Comparison of ENCODE assay signal across 8 cellular contexts in the genomic region with DNA sequence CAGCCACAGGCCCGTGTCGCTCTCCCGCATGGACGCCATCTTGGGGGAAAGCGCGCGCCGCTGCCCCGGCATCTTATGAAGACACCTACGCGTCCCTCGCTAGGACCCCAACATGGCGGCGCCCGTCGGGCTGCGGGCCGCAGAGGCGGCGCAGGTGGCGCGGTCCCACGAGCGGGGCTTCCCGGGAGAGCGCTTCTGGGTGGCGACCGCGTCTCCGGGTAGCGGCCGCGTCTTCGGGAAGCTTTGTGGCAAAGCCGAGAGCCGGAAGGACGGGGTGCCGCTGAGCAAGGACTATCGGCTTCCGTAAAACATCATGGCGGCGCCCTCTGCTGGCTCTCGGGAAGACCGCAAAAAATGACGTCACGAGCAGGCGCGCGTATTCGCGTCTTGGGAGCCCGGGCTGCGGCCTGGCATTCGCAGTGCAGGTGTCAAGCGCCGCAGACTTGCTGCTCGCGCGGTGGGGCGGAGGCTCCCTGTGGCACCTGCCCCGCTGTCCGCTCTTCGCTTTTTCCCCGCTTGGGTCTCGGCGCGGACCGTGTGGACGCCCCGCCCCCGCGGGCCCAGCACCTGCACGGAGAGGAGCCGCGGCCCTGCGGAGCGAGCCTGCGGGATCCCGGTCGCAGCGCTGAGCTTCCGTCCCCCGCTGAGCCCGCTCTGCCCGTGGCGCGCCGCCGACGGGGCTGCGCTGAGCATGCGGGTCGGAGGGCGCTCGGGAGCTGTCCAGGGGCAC. TPM values are rescaled to one million over a fixed set of nuclear protein-coding genes. Genes with fewer than 3 reads are reported as not detected.
A peak's percentile ranks its signal among the peaks of the same experiment; 100 is the strongest.
DNase-seq lines count a peak whose midpoint lies in the region; ATAC-seq and TF ChIP-seq lines count a peak whose summit lies in the region.

A gene (minus strand): TSS at position 54 of the 730 bp plus-strand sequence. CDS start 15 bp downstream, at position 39.

- H3K9me3 ChIP-seq in ES-I3 (ENCODE audit: control insufficient read depth, insufficient read depth, low read length), result no peaks in the 10 kb centered on the region
- H3K9me3 ChIP-seq in Loucy (ENCODE audit: insufficient read depth, low read depth, low read length), result no peaks in the 10 kb centered on the region
- H3K9me3 ChIP-seq in RWPE2 (ENCODE audit: severe bottlenecking), result no peaks in the 10 kb centered on the region

- no peaks in the 10 kb centered on the region; the same call in none of the 2 replicates for H3K27me3 ChIP-seq in H7 (ENCODE audit: control insufficient read depth, insufficient read depth, low read length)
- H3K27me3 ChIP-seq in Loucy (ENCODE audit: insufficient read depth, low read length, poor library complexity, severe bottlenecking), result no peaks in the 10 kb centered on the region
- no peaks in the 10 kb centered on the region for H3K27me3 ChIP-seq in RWPE2 (ENCODE audit: insufficient read depth, poor library complexity, severe bottlenecking)

- H3K4me1 ChIP-seq in ES-I3 (ENCODE audit: insufficient read depth, low read length) (0 out of 2 replicates have a peak, but pooled peaks cover 2% of the 10 kb centered on the region), Loucy (ENCODE audit: insufficient read depth, low read length, poor library complexity, severe bottlenecking) (peaks cover 25% of the 10 kb centered on the region), RWPE2 (ENCODE audit: insufficient read depth, poor library complexity, severe bottlenecking) (peaks cover 3% of the 10 kb centered on the region)

- H3K36me3 ChIP-seq in ES-I3 (ENCODE audit: insufficient read depth, low read length) (no peaks in the 10 kb centered on the region), H7 (replicated peaks; ENCODE audit: control insufficient read depth, insufficient read depth, low read length) (peaks cover 4% of the 10 kb centered on the region), Loucy (ENCODE audit: insufficient read depth, low read length) (no peaks in the 10 kb centered on the region), RWPE2 (ENCODE audit: low read depth) (peaks cover 33% of the 10 kb centered on the region)

- peak within 1 kb of the TSS; percentile 99 for H3K4me3 ChIP-seq in H7 (ENCODE audit: insufficient read depth, low read depth, low read length)
- H3K4me3 ChIP-seq in Loucy (ENCODE audit: low read length, poor library complexity, severe bottlenecking), result peak within 1 kb of the TSS; percentile 75
- H3K4me3 ChIP-seq in RWPE2 (ENCODE audit: severe bottlenecking), result peak within 1 kb of the TSS; percentile 64
- peak within 1 kb of the TSS; percentile 100 for H3K4me3 ChIP-seq in fibroblast of the aortic adventitia (ENCODE audit: low read depth, low read length)

- H3K9ac ChIP-seq in ES-I3 (ENCODE audit: low read depth, low read length) (peak within 1 kb of the TSS; percentile 89), Loucy (ENCODE audit: low read depth, low read length, poor library complexity, severe bottlenecking) (peak within 1 kb of the TSS; percentile 84)

- H3K4me3 Mint-ChIP-seq in nephron, result peak within 1 kb of the TSS; percentile 94 to 100 (median 98)

- H2AFZ ChIP-seq in Loucy (ENCODE audit: low read length), result peak within 1 kb of the TSS; percentile 96

- no peaks in the 10 kb centered on the region for H3K27me3 Mint-ChIP-seq in nephron (ENCODE audit: low read depth)

- peak within 1 kb of the TSS; percentile 72 for H3K27ac ChIP-seq in RWPE2 (ENCODE audit: poor library complexity, severe bottlenecking)

- DNase-seq in H7 (peak; percentile 97), RWPE2 (ENCODE audit: low spot score) (peak; percentile 94), fibroblast of the aortic adventitia (ENCODE audit: low read depth) (peak; percentile 93)
- DNase-seq in activated effector memory CD4-positive, alpha-beta T cell treated with Interleukin-2 at 50 U/mL for 16 hours, result peak; percentile 89
- DNase-seq in stimulated activated naive CD8-positive, alpha-beta T cell treated with anti-CD3 and anti-CD28 coated beads, Interleukin-15, Interleukin-2, amounts not matched to agents 100 U/mL and 50 U/mL, for 24 hours, result peak; percentile 96

- no peaks in the 10 kb centered on the region for H3K9me2 ChIP-seq in Loucy (replicated peaks; ENCODE audit: low read depth, low read length)

- H3K36me3 Mint-ChIP-seq in nephron (ENCODE audit: low read depth), result peaks cover 17% of the 10 kb centered on the region

- H4K20me1 ChIP-seq in Loucy (ENCODE audit: insufficient read depth, low read length, poor library complexity, severe bottlenecking), result peaks cover 32% of the 10 kb centered on the region

- H3K9me3 Mint-ChIP-seq in nephron, result no peaks in the 10 kb centered on the region

- H3F3A ChIP-seq in Loucy (ENCODE audit: low read depth), result no peaks in the 10 kb centered on the region

- peak; percentile 82 for ATAC-seq in RWPE2 (ENCODE audit: low read depth)
- peak; percentile 83 for ATAC-seq in stimulated activated naive CD8-positive, alpha-beta T cell treated with anti-CD3 and anti-CD28 coated beads, Interleukin-15, Interleukin-2, amounts not matched to agents 100 U/mL and 50 U/mL, for 24 hours

- H3K4me1 Mint-ChIP-seq in nephron, result peaks cover 18% of the 10 kb centered on the region

- no peak for TF ChIP-seq CTCF in Loucy (conservative IDR thresholded peaks at IDR 0.05; ENCODE audit: low read length)
- TF ChIP-seq CTCF in RWPE2 (IDR thresholded peaks at IDR 0.05; ENCODE audit: poor library complexity, severe bottlenecking), result no peak
- peak; percentile 44 for TF ChIP-seq CTCF in fibroblast of the aortic adventitia (IDR thresholded peaks at IDR 0.05; ENCODE audit: insufficient read depth, low read length)
- peak; percentile 38 to 61 (median 51) for TF ChIP-seq CTCF in nephron (IDR thresholded peaks at IDR 0.05; ENCODE audit: unreplicated experiment in 3 of 3)

- H3K79me2 ChIP-seq in Loucy (ENCODE audit: insufficient read depth, low read length), result peaks cover 47% of the 10 kb centered on the region

- H3K4me2 ChIP-seq in Loucy (ENCODE audit: low read depth, low read length, poor library complexity, severe bottlenecking), result peak within 1 kb of the TSS; percentile 79

- peak within 1 kb of the TSS; percentile 94 to 98 (median 96) for H3K27ac Mint-ChIP-seq in nephron

RNA-seq across cellular contexts. Expression of the gene that starts here (rescaled TPM):
- total RNA-seq in H7 (2014; rRNA removed; shearing (Covaris generic)), result 61.2 and 70.4 TPM in 2 replicates
- total RNA-seq in fibroblast of the aortic adventitia (ENCODE audit: low replicate concordance), result 14.8 and 26.2 TPM in 2 replicates

Comparison
In these comparisons a context has a peak if more than half of its experiments do, and no peak if none do; other contexts are left out.
1. Peak in every context shown above with its lines: DNase-seq, ATAC-seq, H3K4me3 ChIP-seq and H3K27ac ChIP-seq.
2. CTCF ChIP-seq: peak in fibroblast of the aortic adventitia (single experiment) and nephron (3 of 3); none in Loucy (single experiment) and RWPE2 (single experiment).